In the genomic region with DNA sequence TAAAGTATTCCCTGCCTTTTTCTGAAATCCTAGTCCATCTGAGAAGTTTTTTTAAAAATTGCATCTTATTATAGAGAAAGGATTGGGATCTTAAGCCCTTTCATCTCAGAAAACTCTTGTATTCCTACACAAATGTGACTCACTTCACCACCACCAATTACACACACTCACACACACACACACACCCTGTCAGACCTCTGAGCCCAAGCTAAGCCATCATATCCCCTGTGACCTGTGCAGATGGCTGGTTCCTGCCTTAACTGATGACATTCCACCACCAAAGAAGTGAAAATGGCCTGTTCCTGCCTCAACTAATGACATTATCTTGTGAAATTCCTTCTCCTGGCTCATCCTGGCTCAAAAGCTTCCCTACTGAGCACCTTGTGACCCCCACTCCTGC, we compare ENCODE assay signal across 12 cellular contexts.
"Had no signal": no experiment of that assay in that cellular context is flagged by ENCODE, and none has a peak within 500 bp of the region (broad histone marks: within the 10 kb centered on the region; RNA-seq: fewer than 3 reads in every experiment).

No MANE protein-coding gene starts in this region.

- H3K9me3 ChIP-seq: esophagus muscularis mucosa, heart right ventricle, pancreas, testis had no signal

- ATAC-seq: heart right ventricle; pancreas; stimulated activated naive CD8-positive, alpha-beta T cell treated with anti-CD3 and anti-CD28 coated beads, Interleukin-15, amount 100 ng/mL, for 72 hours had no signal

- DNase-seq: activated T-cell treated with anti-CD3 and anti-CD28 coated beads, Interleukin-2, amount 50 U/mL, for 1 hour; amniotic stem cell; brain microvascular endothelial cell; cerebellar nuclear complex; dermis blood vessel endothelial cell; heart right ventricle; kidney; pancreas; stimulated activated CD4-positive, alpha-beta T cell treated with anti-CD3 and anti-CD28 coated beads, Interleukin-4, amount 100 ng/mL, for 4 hours; stimulated activated naive CD8-positive, alpha-beta T cell treated with anti-CD3 and anti-CD28 coated beads, Interleukin-15, amount 100 ng/mL, for 72 hours; testis had no signal

- H3K27me3 ChIP-seq: brain microvascular endothelial cell, esophagus muscularis mucosa, heart right ventricle, pancreas, testis had no signal

- H3K4me3 ChIP-seq: esophagus muscularis mucosa, heart right ventricle, pancreas, testis had no signal

- H3K27ac ChIP-seq: brain microvascular endothelial cell, esophagus muscularis mucosa, heart right ventricle, pancreas, testis had no signal

- H3K4me1 ChIP-seq: esophagus muscularis mucosa, heart right ventricle, pancreas, testis had no signal

- H3K36me3 ChIP-seq: brain microvascular endothelial cell, esophagus muscularis mucosa, heart right ventricle, pancreas had no signal
